Comparison of ENCODE assay signal across 23 cellular contexts in the genomic region with DNA sequence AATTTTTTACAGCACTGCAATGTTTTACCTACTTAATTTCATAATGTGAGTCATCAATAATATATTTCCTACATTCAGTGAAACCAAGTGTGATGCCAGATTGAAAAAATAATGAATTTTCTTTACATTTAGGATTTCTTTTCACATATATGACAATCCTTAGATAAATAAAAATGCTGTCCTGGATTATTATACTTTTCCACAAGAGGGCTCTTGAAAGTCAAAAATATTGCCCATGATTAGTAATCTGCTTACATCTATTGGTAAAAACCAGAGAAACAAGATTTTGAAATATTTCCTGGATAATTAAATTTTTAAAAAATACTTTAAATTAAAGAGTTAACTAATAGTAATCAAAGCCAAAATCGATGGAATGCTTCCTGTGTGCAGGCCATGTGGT.
A peak's percentile ranks its signal among the peaks of the same experiment; 100 is the strongest.
DNase-seq lines count a peak whose midpoint lies in the region; FAIRE-seq and TF ChIP-seq lines count a peak whose summit lies in the region.
"Had no signal": no experiment of that assay in that cellular context is flagged by ENCODE, and none has a peak within 500 bp of the region (broad histone marks: within the 10 kb centered on the region; RNA-seq: fewer than 3 reads in every experiment).

No MANE protein-coding gene starts in this region.

- DNase-seq in D721Med (ENCODE audit: insufficient read length, low spot score) (no peak), adipocyte (ENCODE audit: low read depth) (peak; percentile 11), COLO829 (ENCODE audit: low spot score) (no peak), KG1 (lab: John Stamatoyannopoulos, UW) (no peak), H4 (ENCODE audit: low spot score) (no peak)
- DNase-seq: activated CD8-positive, alpha-beta T cell treated with anti-CD3 and anti-CD28 coated beads, Interleukin-2, amount 10 ng/mL, durations not matched to agents 7 days and 5 days; activated T-cell treated with anti-CD3 and anti-CD28 coated beads, Interleukin-2, amount 50 U/mL, for 1 hour; amniotic stem cell; central memory CD4-positive, alpha-beta T cell; COR-L47; erythroblast; MM.1S; NCI-H146; NCI-H345; NK-92 treated with Interleukin-12 subunit alpha and Interleukin-12 subunit beta, amount 100 ng/mL, for 24 hours; small intestine; stimulated activated CD4-positive, alpha-beta T cell treated with anti-CD3 and anti-CD28 coated beads, Interleukin-2, amount 100 ng/mL, for 48 hours; stimulated activated naive CD8-positive, alpha-beta T cell treated with anti-CD3 and anti-CD28 coated beads, Interleukin-15, Interleukin-2, amounts not matched to agents 100 U/mL and 50 U/mL, for 24 hours; T1000; thyroid gland had no signal

- H3K36me3 ChIP-seq in adipocyte (ENCODE audit: control insufficient read depth, insufficient read depth, low read length, severe bottlenecking) = no peaks in the 10 kb centered on the region
- H3K36me3 ChIP-seq: prostate gland, thyroid gland had no signal

- TF ChIP-seq CTCF in D721Med (IDR thresholded peaks at IDR 0.05; ENCODE audit: insufficient read depth, missing control alignments) (peak; percentile 26), LNCAP (IDR thresholded peaks at IDR 0.05) (0 out of 2 replicates have a peak, but pooled peaks have one; percentile 25)

- FAIRE-seq in D721Med (lab: Jason Lieb, UNC) (peak; percentile 41), islet of Langerhans (lab: Jason Lieb, UNC) (peak; percentile 64)
- FAIRE-seq: small intestine had no signal

- H3K9ac ChIP-seq in adipocyte (ENCODE audit: low read length) = no peak overlapping the region

- no peak overlapping the region for H3K4me3 ChIP-seq in adipocyte (ENCODE audit: low read length)
- H3K4me3 ChIP-seq: prostate gland, thyroid gland had no signal

- H3K4me1 ChIP-seq in adipocyte (ENCODE audit: control insufficient read depth, insufficient read depth, low read length) = peaks cover 15% of the 10 kb centered on the region
- H3K4me1 ChIP-seq: prostate gland had no signal

- no peaks in the 10 kb centered on the region for H3K9me3 ChIP-seq in adipocyte (ENCODE audit: control insufficient read depth, low read length)
- H3K9me3 ChIP-seq: prostate gland, thyroid gland had no signal

- H3K27me3 ChIP-seq in adipocyte (replicated peaks; ENCODE audit: control insufficient read depth, insufficient read depth, low read length) = no peaks in the 10 kb centered on the region
- H3K27me3 ChIP-seq: thyroid gland had no signal
